In the genomic region with DNA sequence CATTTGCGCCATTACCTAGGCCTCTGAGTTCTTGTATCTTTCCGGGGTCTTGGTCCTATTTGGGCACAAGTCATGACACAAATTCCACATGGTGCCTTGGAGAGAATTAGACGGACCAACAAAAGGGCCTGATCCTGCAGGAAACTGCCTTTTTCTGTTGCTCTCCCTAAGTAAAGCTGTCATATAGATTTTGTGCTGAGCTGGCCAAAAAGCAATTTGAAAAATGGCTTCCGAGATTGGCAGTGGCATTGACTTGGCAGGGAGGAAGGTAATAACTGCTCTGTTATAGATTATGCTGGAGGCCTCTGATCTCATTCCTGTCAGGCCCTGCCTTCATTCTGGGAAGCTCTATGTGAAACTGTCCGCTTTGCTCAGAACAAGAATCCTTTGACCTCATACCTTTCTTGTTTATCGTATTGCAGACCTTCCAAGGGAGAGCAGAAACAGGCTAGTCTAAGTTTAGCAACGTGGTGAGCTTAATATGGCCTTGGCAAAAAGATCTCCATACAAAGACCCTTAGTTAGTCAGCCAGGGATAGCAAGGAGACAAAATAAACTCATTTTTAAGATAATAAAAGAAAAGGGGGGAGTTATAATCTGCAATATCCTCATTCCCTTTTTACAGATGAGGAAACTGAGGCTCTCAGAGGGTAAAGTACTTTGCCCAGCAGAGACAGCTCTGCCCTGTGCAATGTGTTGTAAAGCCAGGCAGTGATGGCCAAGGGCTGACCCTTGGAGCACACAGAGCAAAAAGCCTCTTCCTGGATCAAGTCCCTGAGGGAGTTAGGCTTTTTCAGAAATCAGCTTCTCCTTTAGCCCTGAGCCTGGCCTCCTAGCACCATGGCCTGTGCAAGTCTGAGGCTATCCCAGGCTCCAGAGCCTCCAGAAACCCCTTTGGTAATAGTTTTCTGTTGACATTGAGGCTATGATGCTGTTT, we compare ENCODE assay signal across 23 cellular contexts.
A peak's percentile ranks its signal among the peaks of the same experiment; 100 is the strongest.
DNase-seq lines count a peak whose midpoint lies in the region; ATAC-seq and TF ChIP-seq lines count a peak whose summit lies in the region.
"Had no signal": no experiment of that assay in that cellular context is flagged by ENCODE, and none has a peak within 500 bp of the region (broad histone marks: within the 10 kb centered on the region; RNA-seq: fewer than 3 reads in every experiment).

No MANE protein-coding gene starts in this region.

- H3K36me3 Mint-ChIP-seq in brain (no peaks in the 10 kb centered on the region), nephron (ENCODE audit: low read depth) (no peaks in the 10 kb centered on the region), WTC11 (no peaks in the 10 kb centered on the region)
- no peaks in the 10 kb centered on the region for H3K36me3 Mint-ChIP-seq in activated T-helper 1 cell treated with anti-CD3 and anti-CD28 coated beads, Interleukin-12 subunit alpha, Interleukin-12 subunit beta, Interleukin-2, Interleukin-4 antibody, amounts not matched to agents 30 ng/mL and 10 ng/mL and 1 ng/mL, durations not matched to agents 14 hours and 24 hours and 36 hours (ENCODE audit: low read depth)
- H3K36me3 Mint-ChIP-seq: CD4-positive, CD25-positive, alpha-beta regulatory T cell had no signal

- H3K9me3 Mint-ChIP-seq in brain (peaks cover 0 to 4% (median 0%) of the 10 kb centered on the region in 5 experiments), nephron (no peaks in the 10 kb centered on the region), WTC11 (no peaks in the 10 kb centered on the region)
- H3K9me3 Mint-ChIP-seq in activated T-helper 1 cell treated with anti-CD3 and anti-CD28 coated beads, Interleukin-12 subunit alpha, Interleukin-12 subunit beta, Interleukin-2, Interleukin-4 antibody, amounts not matched to agents 30 ng/mL and 10 ng/mL and 1 ng/mL, durations not matched to agents 14 hours and 24 hours and 36 hours = peaks cover 9% of the 10 kb centered on the region

- WGBS in lower leg skin, 2 donors = 59 to 69% methylated on average over 7 of the region's 7 CpGs

- TF ChIP-seq CTCF in brain (conservative IDR thresholded peaks at IDR 0.05) (no peak), nephron (IDR thresholded peaks at IDR 0.05; ENCODE audit: unreplicated experiment in 3 of 3) (no peak), lower leg skin (IDR thresholded peaks at IDR 0.05) (no peak), WTC11 (IDR thresholded peaks at IDR 0.05) (no peak)

- peak overlapping the region in 7 of 11 experiments; percentile 10 to 53 (median 19); a peak in 6 of 22 replicates for H3K4me2 ChIP-seq in BLaER1 treated with 17β-estradiol and CSF1 and Interleukin-3, amounts not matched to agents 10 nM and 100 nM

- H3K27ac Mint-ChIP-seq in brain (peak overlapping the region in 3 of 5 experiments; percentile 8 to 78 (median 70)), nephron (peak overlapping the region in 2 of 3 experiments; percentile 43 to 44), WTC11 (no peak overlapping the region)
- H3K27ac Mint-ChIP-seq in activated T-helper 1 cell treated with anti-CD3 and anti-CD28 coated beads, Interleukin-12 subunit alpha, Interleukin-12 subunit beta, Interleukin-2, Interleukin-4 antibody, amounts not matched to agents 30 ng/mL and 10 ng/mL and 1 ng/mL, durations not matched to agents 14 hours and 24 hours and 36 hours = no peak overlapping the region
- H3K27ac Mint-ChIP-seq: B cell had no signal

- H3K4me1 Mint-ChIP-seq in brain (peaks cover 26% of the 10 kb centered on the region), nephron (peaks cover 29% of the 10 kb centered on the region), WTC11 (peaks cover 20% of the 10 kb centered on the region)
- H3K4me1 Mint-ChIP-seq in activated T-helper 1 cell treated with anti-CD3 and anti-CD28 coated beads, Interleukin-12 subunit alpha, Interleukin-12 subunit beta, Interleukin-2, Interleukin-4 antibody, amounts not matched to agents 30 ng/mL and 10 ng/mL and 1 ng/mL, durations not matched to agents 14 hours and 24 hours and 36 hours (ENCODE audit: low read depth) = peaks cover 17% of the 10 kb centered on the region

- CTCF ChIA-PET in WTC11 (lab: Charles Lee) = no interaction called here

- no peak for TF ChIP-seq POLR2A in lower leg skin (IDR thresholded peaks at IDR 0.05)

- POLR2A ChIA-PET in WTC11 (lab: Charles Lee) = no interaction called here

- DNase-seq in Right ventricle myocardium inferior (ENCODE audit: missing footprints) (no peak), cardiac septum (ENCODE audit: low spot score) (no peak), lower leg skin (ENCODE audit: low spot score in 2 of 2) (no peak), WTC11 (ENCODE audit: low spot score) (no peak)
- DNase-seq in activated T-helper 1 cell treated with anti-CD3 and anti-CD28 coated beads, Interleukin-12 subunit alpha, Interleukin-12 subunit beta, Interleukin-2, Interleukin-4 antibody, amounts not matched to agents 30 ng/mL and 10 ng/mL and 1 ng/mL, durations not matched to agents 14 hours and 24 hours and 36 hours (ENCODE audit: low spot score) = no peak
- DNase-seq: CD4-positive, CD25-positive, alpha-beta regulatory T cell; DMS79; H7; KBM-7; MM.1S; NCI-H1092 treated with DMSO at 0.1 percent for 48 hours; NCI-H1436 treated with DMSO at 0.1 percent for 48 hours; NCI-H1930; NCI-H345; NCI-H526; PC-3; SHP77 treated with DMSO at 0.1 percent for 48 hours had no signal

- H3K9ac ChIP-seq in BLaER1 treated with 17β-estradiol and CSF1 and Interleukin-3, amounts not matched to agents 10 nM and 100 nM = peak overlapping the region in 1 of 11 experiments; percentile 15; a peak in 1 of 22 replicates

- no peak overlapping the region for H3K27ac ChIP-seq in BLaER1 treated with 17β-estradiol and CSF1 and Interleukin-3, amounts not matched to agents 10 nM and 100 nM
- H3K27ac ChIP-seq: SK-N-MC had no signal

- H3K36me3 ChIP-seq in BLaER1 treated with 17β-estradiol and CSF1 and Interleukin-3, amounts not matched to agents 10 nM and 100 nM = no peaks in the 10 kb centered on the region

- H4K20me1 ChIP-seq in BLaER1 treated with 17β-estradiol and CSF1 and Interleukin-3, amounts not matched to agents 10 nM and 100 nM = no peaks in the 10 kb centered on the region

- intact Hi-C loops in Right ventricle myocardium inferior (cut with DNase I) = no loop called here
- intact Hi-C loops in cardiac septum (cut with DNase I) = no loop called here
- intact Hi-C loops in lower leg skin (cut with DNase I; ENCODE audit: low total_unique reads) = no loop called here
- intact Hi-C loops in activated T-helper 1 cell treated with anti-CD3 and anti-CD28 coated beads, Interleukin-12 subunit alpha, Interleukin-12 subunit beta, Interleukin-2, Interleukin-4 antibody, amounts not matched to agents 30 ng/mL and 10 ng/mL and 1 ng/mL, durations not matched to agents 14 hours and 24 hours and 36 hours (cut with micrococcal nuclease) = no loop called here

- no peak overlapping the region for H3K4me3 ChIP-seq in BLaER1 treated with 17β-estradiol and CSF1 and Interleukin-3, amounts not matched to agents 10 nM and 100 nM
- no peak overlapping the region for H3K4me3 ChIP-seq in lower leg skin (ENCODE audit: low read depth, poor library complexity, severe bottlenecking)
- H3K4me3 ChIP-seq: GM12878, SK-N-MC had no signal

- peak overlapping the region in 1 of 5 experiments; percentile 16 for H3K4me3 Mint-ChIP-seq in brain
- no peak overlapping the region for H3K4me3 Mint-ChIP-seq in nephron
- H3K4me3 Mint-ChIP-seq in activated T-helper 1 cell treated with anti-CD3 and anti-CD28 coated beads, Interleukin-12 subunit alpha, Interleukin-12 subunit beta, Interleukin-2, Interleukin-4 antibody, amounts not matched to agents 30 ng/mL and 10 ng/mL and 1 ng/mL, durations not matched to agents 14 hours and 24 hours and 36 hours = no peak overlapping the region
- H3K4me3 Mint-ChIP-seq in WTC11 = no peak overlapping the region
- H3K4me3 Mint-ChIP-seq: B cell; CD4-positive, CD25-positive, alpha-beta regulatory T cell had no signal

- H3K4me1 ChIP-seq in BLaER1 treated with 17β-estradiol and CSF1 and Interleukin-3, amounts not matched to agents 10 nM and 100 nM = peaks cover 5 to 33% (median 19%) of the 10 kb centered on the region in 10 experiments; a peak in 19 of 20 replicates

- H3K27me3 Mint-ChIP-seq in brain = peaks cover 9% of the 10 kb centered on the region
- H3K27me3 Mint-ChIP-seq in nephron (ENCODE audit: low read depth) = peaks cover 13% of the 10 kb centered on the region
- H3K27me3 Mint-ChIP-seq in activated T-helper 1 cell treated with anti-CD3 and anti-CD28 coated beads, Interleukin-12 subunit alpha, Interleukin-12 subunit beta, Interleukin-2, Interleukin-4 antibody, amounts not matched to agents 30 ng/mL and 10 ng/mL and 1 ng/mL, durations not matched to agents 14 hours and 24 hours and 36 hours (ENCODE audit: insufficient read depth) = peaks cover 17% of the 10 kb centered on the region
- H3K27me3 Mint-ChIP-seq in WTC11 (ENCODE audit: low read depth) = peaks cover 17% of the 10 kb centered on the region

- H3K27me3 ChIP-seq in BLaER1 treated with 17β-estradiol and CSF1 and Interleukin-3, amounts not matched to agents 10 nM and 100 nM = peaks cover 0 to 63% (median 4%) of the 10 kb centered on the region in 11 experiments; a peak in 19 of 22 replicates

- ATAC-seq in Right ventricle myocardium inferior (peak; percentile 37), WTC11 (no peak)
- ATAC-seq: GM12878, PC-3 had no signal

- H3K9me3 ChIP-seq in BLaER1 treated with 17β-estradiol and CSF1 and Interleukin-3, amounts not matched to agents 10 nM and 100 nM (replicated peaks in 1 of 11) = peaks cover 0 to 13% (median under 1%) of the 10 kb centered on the region in 11 experiments; a peak in 11 of 22 replicates

TF ChIP-seq in WTC11, 78 proteins besides CTCF, POLR2A, EP300 and RAD21 (continues in another document):
- TF ChIP-seq FOXP1 (CRISPR knock-in tag; IDR thresholded peaks at IDR 0.05; ENCODE audit: borderline replicate concordance) (no peak), ZNF317 (CRISPR knock-in tag; IDR thresholded peaks at IDR 0.05; ENCODE audit: borderline replicate concordance, low read depth) (no peak), MYBL2 (CRISPR knock-in tag; IDR thresholded peaks at IDR 0.05) (no peak)
- TF ChIP-seq, protein P1, sequence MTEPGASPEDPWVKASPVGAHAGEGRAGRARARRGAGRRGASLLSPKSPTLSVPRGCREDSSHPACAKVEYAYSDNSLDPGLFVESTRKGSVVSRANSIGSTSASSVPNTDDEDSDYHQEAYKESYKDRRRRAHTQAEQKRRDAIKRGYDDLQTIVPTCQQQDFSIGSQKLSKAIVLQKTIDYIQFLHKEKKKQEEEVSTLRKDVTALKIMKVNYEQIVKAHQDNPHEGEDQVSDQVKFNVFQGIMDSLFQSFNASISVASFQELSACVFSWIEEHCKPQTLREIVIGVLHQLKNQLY (CRISPR knock-in tag; IDR thresholded peaks at IDR 0.05) = no peak

Comparison
In these comparisons a context has a peak if more than half of its experiments do, and no peak if none do; other contexts are left out.
1. H3K27ac Mint-ChIP-seq: peak in brain (3 of 5) and nephron (2 of 3); none in activated T-helper 1 cell treated with anti-CD3 and anti-CD28 coated beads, Interleukin-12 subunit alpha, Interleukin-12 subunit beta, Interleukin-2, Interleukin-4 antibody, amounts not matched to agents 30 ng/mL and 10 ng/mL and 1 ng/mL, durations not matched to agents 14 hours and 24 hours and 36 hours (single experiment) and WTC11 (single experiment).